Comparison of ENCODE assay signal across 8 cellular contexts in genomic region chr13:99658266-99658991, GRCh38. TPM values are rescaled to one million over a fixed set of nuclear protein-coding genes. Genes with fewer than 3 reads are reported as not detected.
DNase-seq lines count a peak whose midpoint lies in the region; ATAC-seq, FAIRE-seq and TF ChIP-seq lines count a peak whose summit lies in the region.

No MANE protein-coding gene starts in this region.

- DNase-seq in AG10803 (ENCODE audit: low read depth) = peak; percentile 56
- peak; percentile 11 for DNase-seq in T-helper 2 cell treated with Interferon-gamma antibody and Interleukin-4, amounts not matched to agents 5 μg/mL and 100 μg/mL, for 36 hours (ENCODE audit: low spot score)
- peak in 1 of 4 experiments; percentile 5 for DNase-seq in K562 (ENCODE audit: extremely low read depth in 1 of 4, low spot score in 3 of 4)
- peak; percentile 74 for DNase-seq in sciatic nerve (ENCODE audit: low spot score)
- no peak for DNase-seq in HPDE6-E6E7 (ENCODE audit: extremely low spot score)

- BruUV-seq in K562 (replicated peaks; lab: Mats Ljungman, UMichigan) = no TSS peak

- POLR2A ChIA-PET in K562 (lab: Yijun Ruan, JAX) = no interaction called here

- H3K4me2 ChIP-seq in K562 (ENCODE audit: insufficient read depth, low read length) = no peak overlapping the region

- peak overlapping the region; percentile 82 for H3K4me3 Mint-ChIP-seq in T-helper 2 cell treated with Interferon-gamma antibody and Interleukin-4, amounts not matched to agents 5 μg/mL and 100 μg/mL, for 36 hours

- no peak overlapping the region for H2AFZ ChIP-seq in K562 (ENCODE audit: low read depth, low read length)

- no peaks in the 10 kb centered on the region for H3K9me3 Mint-ChIP-seq in T-helper 2 cell treated with Interferon-gamma antibody and Interleukin-4, amounts not matched to agents 5 μg/mL and 100 μg/mL, for 36 hours

- H3K27ac ChIP-seq in KOPT-K1 (ENCODE audit: low read depth, low read length, poor library complexity, severe bottlenecking) (peak overlapping the region; percentile 11), K562 (ENCODE audit: extremely low read depth, low read depth, low read length) (no peak overlapping the region)

- H3K9ac ChIP-seq in K562 (ENCODE audit: insufficient read depth in 1 of 2, low read depth in 2 of 2, low read length in 2 of 2) = no peak overlapping the region

- no peak overlapping the region for H3K27ac Mint-ChIP-seq in T-helper 2 cell treated with Interferon-gamma antibody and Interleukin-4, amounts not matched to agents 5 μg/mL and 100 μg/mL, for 36 hours

- peak overlapping the region; percentile 55 for H3K4me3 ChIP-seq in AG10803 (ENCODE audit: low read length)
- H3K4me3 ChIP-seq in K562 = no peak overlapping the region
- peak overlapping the region; percentile 2 for H3K4me3 ChIP-seq in iPS-11a (ENCODE audit: low read depth, low read length)

- no peak for TF ChIP-seq POLR2A in K562 (conservative IDR thresholded peaks at IDR 0.05)

- no peak for TF ChIP-seq EP300 in K562 (IDR thresholded peaks at IDR 0.05; ENCODE audit: low read length)

- CTCF ChIA-PET in K562 (lab: Yijun Ruan, JAX; ENCODE audit: low intra/inter-chr PET ratio) = interaction anchor here (0.6 kb wide), 1 partner anchor 1331 kb away, joined by 3 read pairs; no protein-coding TSS in a partner anchor

- H3K4me1 Mint-ChIP-seq in T-helper 2 cell treated with Interferon-gamma antibody and Interleukin-4, amounts not matched to agents 5 μg/mL and 100 μg/mL, for 36 hours (ENCODE audit: low read depth) = peaks cover 33% of the 10 kb centered on the region

- peaks cover 7 to 8% of the 10 kb centered on the region in 2 experiments; a peak in 4 of 5 replicates for H3K27me3 ChIP-seq in K562 (ENCODE audit: control insufficient read depth in 2 of 2, insufficient read depth in 2 of 2, low read length in 2 of 2)

- no peaks in the 10 kb centered on the region for H3K9me1 ChIP-seq in K562 (ENCODE audit: control insufficient read depth, insufficient read depth, low read length)

- no peaks in the 10 kb centered on the region; a peak in 2 of 5 replicates for H3K4me1 ChIP-seq in K562 (replicated peaks in 1 of 2; ENCODE audit: control insufficient read depth in 2 of 2, insufficient read depth in 2 of 2, low read length in 2 of 2)

- peak; percentile 27 to 43; a peak in 3 of 4 replicates for TF ChIP-seq RAD21 in K562 (CRISPR knock-in tag; conservative IDR thresholded peaks at IDR 0.05 in 1 of 2, IDR thresholded peaks at IDR 0.05 in 1 of 2)

- FAIRE-seq in K562 (lab: Jason Lieb, UNC) = no peak

- ATAC-seq in GM19035 (IDR thresholded peaks at IDR 0.05; ENCODE audit: unreplicated experiment) (peak; percentile 48), K562 (peak; percentile 77), sciatic nerve (peak; percentile 86)

- in situ Hi-C loops in K562 (cut with MboI) = loop anchor here (25.0 kb wide), 2 partner anchors 579 to 879 kb away; no protein-coding TSS in a partner anchor

- 62% methylated on average over 11 of the region's 26 CpGs for WGBS in K562 (ENCODE audit: insufficient coverage, low coverage, missing lambda C conversion rate)

- TF ChIP-seq CTCF in AG10803 (conservative IDR thresholded peaks at IDR 0.05; ENCODE audit: low read length) = peak; percentile 48
- TF ChIP-seq CTCF in K562 (IDR thresholded peaks at IDR 0.05 in 2 of 3, conservative IDR thresholded peaks at IDR 0.05 in 1 of 3; ENCODE audit: insufficient read depth in 2 of 3, low read depth in 1 of 3, low read length in 3 of 3) = peak; percentile 21 to 47 (median 24); a peak in 3 of 6 replicates

- H3K9me3 ChIP-seq in KOPT-K1 (ENCODE audit: insufficient read depth, low read length, poor library complexity, severe bottlenecking) (no peaks in the 10 kb centered on the region), K562 (replicated peaks; ENCODE audit: control insufficient read depth, insufficient read depth, low read depth, low read length) (no peaks in the 10 kb centered on the region)

- H3K36me3 ChIP-seq in KOPT-K1 (ENCODE audit: insufficient read depth, low read length) (no peaks in the 10 kb centered on the region), K562 (ENCODE audit: control insufficient read depth, insufficient read depth, low read length) (no peaks in the 10 kb centered on the region)

- intact Hi-C loops in K562 (cut with micrococcal nuclease) (loop anchor here (5.0 kb wide), 4 partner anchors 41 to 854 kb away; no protein-coding TSS in a partner anchor), sciatic nerve (cut with DNase I) (loop anchor here (10.0 kb wide), 1 partner anchor 576 kb away; no protein-coding TSS in a partner anchor)

- peaks cover 29% of the 10 kb centered on the region for H4K20me1 ChIP-seq in K562 (replicated peaks; ENCODE audit: control insufficient read depth, insufficient read depth, low read length)

- peaks cover 53% of the 10 kb centered on the region for H3K27me3 Mint-ChIP-seq in T-helper 2 cell treated with Interferon-gamma antibody and Interleukin-4, amounts not matched to agents 5 μg/mL and 100 μg/mL, for 36 hours (ENCODE audit: low read depth)

- no peaks in the 10 kb centered on the region for H3K79me2 ChIP-seq in K562 (ENCODE audit: control insufficient read depth, insufficient read depth, low read length)

- no peaks in the 10 kb centered on the region for H3K36me3 Mint-ChIP-seq in T-helper 2 cell treated with Interferon-gamma antibody and Interleukin-4, amounts not matched to agents 5 μg/mL and 100 μg/mL, for 36 hours (ENCODE audit: low read depth)

TF ChIP-seq in K562, 482 proteins besides CTCF, POLR2A, EP300 and RAD21 (continues in another document):
- TF ChIP-seq ZBTB49 (CRISPR knock-in tag; IDR thresholded peaks at IDR 0.05; ENCODE audit: borderline replicate concordance) (no peak), SMARCC2 (IDR thresholded peaks at IDR 0.05; ENCODE audit: low read depth) (no peak), ZNF717 (CRISPR knock-in tag; IDR thresholded peaks at IDR 0.05) (no peak), NFE2L1 (tag; IDR thresholded peaks at IDR 0.05; ENCODE audit: borderline replicate concordance, low read depth) (no peak), ZNF197 (CRISPR knock-in tag; IDR thresholded peaks at IDR 0.05; ENCODE audit: low read depth) (no peak), TFAM (CRISPR knock-in tag; conservative IDR thresholded peaks at IDR 0.05) (no peak), SAP30 (IDR thresholded peaks at IDR 0.05; ENCODE audit: borderline replicate concordance, insufficient read depth, low read depth, low read length, poor library complexity, severe bottlenecking) (no peak), HES1 (IDR thresholded peaks at IDR 0.05; ENCODE audit: low read depth) (no peak), BRD4 (IDR thresholded peaks at IDR 0.05) (no peak), POLR2AphosphoS2 (IDR thresholded peaks at IDR 0.05; ENCODE audit: low read length) (no peak), ATF1 (CRISPR knock-in tag; IDR thresholded peaks at IDR 0.05) (no peak), ATF1 (tag; IDR thresholded peaks at IDR 0.05) (no peak), BACH1 (tag; IDR thresholded peaks at IDR 0.05) (no peak)

RNA-seq across cellular contexts. Expression of gene CLYBL, which starts 51.9 kb away (rescaled TPM):
- 1.4 and 6.8 TPM in 2 replicates for total RNA-seq in K562 (2011; cell fraction: chromatin; rRNA removed; ENCODE audit: low replicate concordance)
- 1.2 and 1.4 TPM in 2 replicates for total RNA-seq in K562 (2011; cell fraction: nucleolus; rRNA removed)
- 3.0 and 3.7 TPM in 2 replicates for total RNA-seq in K562 (2011; cell fraction: nucleoplasm; rRNA removed)
- 1.2 and 1.8 TPM in 2 replicates for total RNA-seq in K562 (2014; rRNA removed)
- 2.3 and 3.3 TPM in 2 replicates for total RNA-seq in K562 (2014; rRNA removed; fragmentation: Illumina TruSeq; extraction: Trizol)
- 2.4 and 4.3 TPM in 2 replicates for total RNA-seq in K562 (2015; rRNA removed; fragmentation: Illumina TruSeq; extraction: Trizol)
- 2.5 and 2.9 TPM in 2 replicates for total RNA-seq in K562 (2021)
- 4.1 and 5.0 TPM in 2 replicates for polyA plus RNA-seq in K562 (2011; rRNA removed)
- 2.1 and 2.7 TPM in 2 replicates for polyA plus RNA-seq in K562 (2011; cell fraction: cytosol; rRNA removed)
- polyA plus RNA-seq in K562 (2011; cell fraction: nucleus; rRNA removed) = 8.2 and 9.9 TPM in 2 replicates
- 2.8 and 5.0 TPM in 2 replicates for polyA plus RNA-seq in K562 (2012)
- 2.9 and 3.4 TPM in 2 replicates for polyA plus RNA-seq in K562 (2014; fragmentation: Illumina TruSeq; extraction: Trizol)
- 1 to 10 TPM; 2.0 to 2.1 TPM for polyA plus RNA-seq in K562 (2014; fragmentation: Nextera tagmentation; extraction: Ambion mirVana)
- 2.1 and 4.3 TPM in 2 replicates for polyA plus RNA-seq in K562 (2014; rRNA removed)
- polyA minus RNA-seq in K562 (2011; rRNA and poly(A)+ RNA removed) = 1.6 and 3.5 TPM in 2 replicates
- not detected in 2 replicates for polyA minus RNA-seq in K562 (2011; cell fraction: cytosol; rRNA and poly(A)+ RNA removed)
- 4.3 and 5.2 TPM in 2 replicates for polyA minus RNA-seq in K562 (2011; cell fraction: nucleus; rRNA and poly(A)+ RNA removed)
- 7.8 TPM for total RNA-seq in sciatic nerve
